In the genomic region with DNA sequence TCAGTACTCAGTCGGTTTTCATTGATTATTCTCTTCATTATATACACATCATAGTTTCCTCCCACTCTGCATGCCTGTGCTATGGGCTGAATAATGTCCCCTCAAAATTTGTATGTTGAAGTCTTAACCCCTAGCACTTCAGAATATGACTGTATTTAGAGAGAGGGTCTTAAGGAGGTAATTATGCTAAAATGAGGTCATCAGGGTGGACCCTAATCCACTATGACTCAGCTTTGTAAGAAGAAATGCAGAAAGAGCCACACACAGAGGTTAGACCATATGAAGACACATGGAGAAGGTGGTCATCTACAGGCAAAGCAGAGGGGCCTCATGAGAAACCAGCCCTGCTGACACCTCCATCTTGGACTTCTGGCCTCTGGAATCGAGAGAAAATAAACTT, we compare ENCODE assay signal across 15 cellular contexts. TPM values are rescaled to one million over a fixed set of nuclear protein-coding genes. Genes with fewer than 3 reads are reported as not detected.
A peak's percentile ranks its signal among the peaks of the same experiment; 100 is the strongest.
DNase-seq lines count a peak whose midpoint lies in the region; ATAC-seq, FAIRE-seq and TF ChIP-seq lines count a peak whose summit lies in the region.
"Had no signal": no experiment of that assay in that cellular context is flagged by ENCODE, and none has a peak within 500 bp of the region (broad histone marks: within the 10 kb centered on the region; RNA-seq: fewer than 3 reads in every experiment).

No MANE protein-coding gene starts in this region.

- H3K9me3 ChIP-seq in HepG2 (ENCODE audit: low read length) (no peaks in the 10 kb centered on the region), right lobe of liver (no peaks in the 10 kb centered on the region), astrocyte (ENCODE audit: insufficient read depth, low read depth, low read length) (peaks cover 16% of the 10 kb centered on the region)
- H3K9me3 ChIP-seq: HAP-1 had no signal

- no TSS peak for BruUV-seq in HepG2 (replicated peaks; lab: Mats Ljungman, UMichigan)

- 86% methylated on average over 2 of the region's 2 CpGs for WGBS in HepG2 (ENCODE audit: low lambda C conversion rate)
- 71% methylated on average over 2 of the region's 2 CpGs for WGBS in right lobe of liver (ENCODE audit: insufficient coverage, low coverage, low lambda C conversion rate, missing lambda C conversion rate)

- FAIRE-seq in HepG2 (lab: Jason Lieb, UNC): no peak
- FAIRE-seq in astrocyte (lab: Jason Lieb, UNC): no peak

- H3K9ac ChIP-seq in HepG2 (ENCODE audit: insufficient read depth, low read depth, low read length): no peak overlapping the region
- no peak overlapping the region for H3K9ac ChIP-seq in astrocyte (ENCODE audit: low read length)
- H3K9ac ChIP-seq: BLaER1 treated with 17β-estradiol and CSF1 and Interleukin-3, amounts not matched to agents 10 nM and 100 nM had no signal

- ATAC-seq in HepG2 (no peak), right lobe of liver (no peak), HG03280 (IDR thresholded peaks at IDR 0.05; ENCODE audit: unreplicated experiment) (no peak)
- ATAC-seq in stimulated activated naive B cell treated with anti-CD40 and anti-IgM and Interleukin-4, amounts not matched to agents 10 μg/mL and 1 μg/mL and 100 μg/mL, for 72 hours (replicated peaks): no peak
- ATAC-seq: CD8-positive, alpha-beta T cell had no signal

- peak overlapping the region; percentile 58 for H3K27ac Mint-ChIP-seq in astrocyte (ENCODE audit: unreplicated experiment)
- peak overlapping the region; percentile 9 for H3K27ac Mint-ChIP-seq in stimulated activated naive B cell treated with anti-CD40 and anti-IgM and Interleukin-4, amounts not matched to agents 10 μg/mL and 1 μg/mL and 100 μg/mL, for 72 hours
- H3K27ac Mint-ChIP-seq in HFFc6: no peak overlapping the region
- H3K27ac Mint-ChIP-seq: B cell; CD8-positive, alpha-beta T cell had no signal

- TF ChIP-seq POLR2A in HepG2 (IDR thresholded peaks at IDR 0.05; ENCODE audit: insufficient read depth in 1 of 2, low read depth in 2 of 2, low read length in 2 of 2): no peak
- no peak for TF ChIP-seq POLR2A in right lobe of liver (IDR thresholded peaks at IDR 0.05)

- H3K4me1 Mint-ChIP-seq in astrocyte (ENCODE audit: low read depth, unreplicated experiment): peaks cover 21% of the 10 kb centered on the region
- H3K4me1 Mint-ChIP-seq in stimulated activated naive B cell treated with anti-CD40 and anti-IgM and Interleukin-4, amounts not matched to agents 10 μg/mL and 1 μg/mL and 100 μg/mL, for 72 hours: peaks cover 30 to 70% of the 10 kb centered on the region in 2 donors
- peaks cover 55% of the 10 kb centered on the region for H3K4me1 Mint-ChIP-seq in HFFc6 (ENCODE audit: low read depth)

- no peaks in the 10 kb centered on the region; a peak in 1 of 5 replicates for H3K27me3 ChIP-seq in HepG2 (ENCODE audit: control insufficient read depth in 1 of 2, insufficient read depth in 2 of 2, low read length in 2 of 2)
- no peaks in the 10 kb centered on the region for H3K27me3 ChIP-seq in right lobe of liver
- no peaks in the 10 kb centered on the region for H3K27me3 ChIP-seq in astrocyte (ENCODE audit: insufficient read depth, low read length)
- H3K27me3 ChIP-seq: BLaER1 treated with 17β-estradiol and CSF1 and Interleukin-3, amounts not matched to agents 10 nM and 100 nM had no signal

- H3K9me3 Mint-ChIP-seq in astrocyte (ENCODE audit: unreplicated experiment) (peaks cover 11% of the 10 kb centered on the region), HFFc6 (peaks cover 39% of the 10 kb centered on the region)
- H3K9me3 Mint-ChIP-seq in stimulated activated naive B cell treated with anti-CD40 and anti-IgM and Interleukin-4, amounts not matched to agents 10 μg/mL and 1 μg/mL and 100 μg/mL, for 72 hours: no peaks in the 10 kb centered on the region
- H3K9me3 Mint-ChIP-seq: CD8-positive, alpha-beta T cell had no signal

- intact Hi-C loops in HepG2 (cut with micrococcal nuclease; ENCODE audit: unreplicated experiment) (no loop called here), right lobe of liver (cut with DNase I) (no loop called here)

- peaks cover 50% of the 10 kb centered on the region for H3K79me2 ChIP-seq in HepG2 (ENCODE audit: insufficient read depth, low read length)
- peaks cover 64% of the 10 kb centered on the region for H3K79me2 ChIP-seq in astrocyte (ENCODE audit: insufficient read depth, low read length)

- TF ChIP-seq EP300 in HepG2 (IDR thresholded peaks at IDR 0.05; ENCODE audit: low read depth in 2 of 2, low read length in 2 of 2) (no peak), HepG2 (CRISPR knock-in tag; IDR thresholded peaks at IDR 0.05; ENCODE audit: borderline replicate concordance) (no peak)

- no peak overlapping the region for H3K4me3 ChIP-seq in HepG2 (replicated peaks in 1 of 3; ENCODE audit: insufficient read depth in 1 of 3, low read depth in 2 of 3, low read length in 3 of 3)
- H3K4me3 ChIP-seq in right lobe of liver: no peak overlapping the region
- no peak overlapping the region for H3K4me3 ChIP-seq in astrocyte (ENCODE audit: insufficient read depth, low read depth, low read length)
- H3K4me3 ChIP-seq: BLaER1 treated with 17β-estradiol and CSF1 and Interleukin-3, amounts not matched to agents 10 nM and 100 nM; HAP-1 had no signal

- H3K36me3 Mint-ChIP-seq in astrocyte (ENCODE audit: low read depth, unreplicated experiment) (peaks cover 27% of the 10 kb centered on the region), HFFc6 (ENCODE audit: low read depth) (peaks cover 71% of the 10 kb centered on the region)
- peaks cover 23 to 37% of the 10 kb centered on the region in 2 donors for H3K36me3 Mint-ChIP-seq in stimulated activated naive B cell treated with anti-CD40 and anti-IgM and Interleukin-4, amounts not matched to agents 10 μg/mL and 1 μg/mL and 100 μg/mL, for 72 hours

- no peaks in the 10 kb centered on the region for H3K27me3 Mint-ChIP-seq in astrocyte (ENCODE audit: low read depth, unreplicated experiment)
- H3K27me3 Mint-ChIP-seq in stimulated activated naive B cell treated with anti-CD40 and anti-IgM and Interleukin-4, amounts not matched to agents 10 μg/mL and 1 μg/mL and 100 μg/mL, for 72 hours: no peaks in the 10 kb centered on the region
- no peaks in the 10 kb centered on the region; the same call in none of the 2 replicates for H3K27me3 Mint-ChIP-seq in HFFc6 (ENCODE audit: insufficient read depth)
- H3K27me3 Mint-ChIP-seq: B cell had no signal

- TF ChIP-seq CTCF in HepG2 (CRISPR knock-in tag; IDR thresholded peaks at IDR 0.05) (no peak), right lobe of liver (IDR thresholded peaks at IDR 0.05) (no peak), astrocyte (IDR thresholded peaks at IDR 0.05; ENCODE audit: insufficient read depth, low read depth, low read length) (no peak), HFFc6 (IDR thresholded peaks at IDR 0.05) (no peak)

- DNase-seq in HepG2 (ENCODE audit: low spot score): no peak
- no peak for DNase-seq in right lobe of liver
- DNase-seq in astrocyte (ENCODE audit: low read depth): no peak
- no peak for DNase-seq in stimulated activated naive B cell treated with anti-CD40 and anti-IgM and Interleukin-4, amounts not matched to agents 10 μg/mL and 1 μg/mL and 100 μg/mL, for 72 hours
- DNase-seq in substantia nigra (lab: John Stamatoyannopoulos, UW): no peak
- no peak for DNase-seq in HFFc6
- DNase-seq: 8988T; Calu3; CD8-positive, alpha-beta T cell; DMS79 treated with DMSO at 0.1 percent for 48 hours; GF-D8 had no signal

- POLR2A ChIA-PET in HepG2 (lab: Yijun Ruan, JAX): no interaction called here

- H3K4me1 ChIP-seq in HepG2 (ENCODE audit: insufficient read depth, low read length) (peaks cover 37% of the 10 kb centered on the region), right lobe of liver (no peaks in the 10 kb centered on the region), astrocyte (ENCODE audit: insufficient read depth, low read length) (peaks cover 6% of the 10 kb centered on the region)
- H3K4me1 ChIP-seq: HAP-1 had no signal

- H4K20me1 ChIP-seq in HepG2 (ENCODE audit: insufficient read depth, low read length): peaks cover 50% of the 10 kb centered on the region
- H4K20me1 ChIP-seq in astrocyte (ENCODE audit: insufficient read depth, low read length): peaks cover 17% of the 10 kb centered on the region

- in situ Hi-C loops in HepG2 (cut with HindIII; ENCODE audit: extremely low pct_ligation_motif_present, low pct_unique_long_range_greater_than_20kb): no loop called here

- no peak overlapping the region for H2AFZ ChIP-seq in HepG2 (ENCODE audit: low read length)
- no peak overlapping the region for H2AFZ ChIP-seq in astrocyte (ENCODE audit: low read depth, low read length)

- CTCF ChIA-PET in HepG2 (lab: Yijun Ruan, JAX; ENCODE audit: low intra/inter-chr PET ratio, low total read pairs): no interaction called here

- H3K36me3 ChIP-seq in HepG2 (replicated peaks in 1 of 2; ENCODE audit: control insufficient read depth in 1 of 2, insufficient read depth in 2 of 2, low read length in 2 of 2): no peaks in the 10 kb centered on the region; a peak in 4 of 5 replicates
- H3K36me3 ChIP-seq in right lobe of liver: no peaks in the 10 kb centered on the region
- H3K36me3 ChIP-seq in astrocyte (ENCODE audit: insufficient read depth, low read length): no peaks in the 10 kb centered on the region

- H3K4me3 Mint-ChIP-seq in astrocyte (ENCODE audit: unreplicated experiment): no peak overlapping the region
- no peak overlapping the region for H3K4me3 Mint-ChIP-seq in stimulated activated naive B cell treated with anti-CD40 and anti-IgM and Interleukin-4, amounts not matched to agents 10 μg/mL and 1 μg/mL and 100 μg/mL, for 72 hours
- H3K4me3 Mint-ChIP-seq in HFFc6: no peak overlapping the region
- H3K4me3 Mint-ChIP-seq: B cell; CD8-positive, alpha-beta T cell had no signal

- H3K4me2 ChIP-seq in HepG2 (ENCODE audit: low read depth, low read length) (no peak overlapping the region), astrocyte (ENCODE audit: low read length) (no peak overlapping the region)
- H3K4me2 ChIP-seq: BLaER1 treated with 17β-estradiol and CSF1 and Interleukin-3, amounts not matched to agents 10 nM and 100 nM had no signal

- no peak for TF ChIP-seq RAD21 in HepG2 (CRISPR knock-in tag; IDR thresholded peaks at IDR 0.05)

- H3K27ac ChIP-seq in HepG2 (ENCODE audit: extremely low read length, insufficient read depth, low read length) (no peak overlapping the region), right lobe of liver (no peak overlapping the region), astrocyte (ENCODE audit: low read depth, low read length) (no peak overlapping the region), substantia nigra (ENCODE audit: low read depth, low read length, poor library complexity, severe bottlenecking) (no peak overlapping the region)

RNA-seq across cellular contexts. Expression of gene ABHD12, which starts 15.8 kb away (rescaled TPM):
- total RNA-seq in HepG2 (2016; rRNA removed; fragmentation: Illumina TruSeq; extraction: Trizol): 43.1 and 72.1 TPM in 2 replicates
- total RNA-seq in HepG2 (2016; cell fraction: cytosol; rRNA removed; fragmentation: Illumina TruSeq; extraction: Trizol; ENCODE audit: low read depth): 73.1 and 89.7 TPM in 2 replicates
- 38.1 and 70.5 TPM in 2 replicates for total RNA-seq in HepG2 (2016; cell fraction: insoluble cytoplasmic fraction; rRNA removed; fragmentation: Illumina TruSeq; extraction: Trizol)
- 99.5 and 113 TPM in 2 replicates for total RNA-seq in HepG2 (2016; cell fraction: membrane; rRNA removed; fragmentation: Illumina TruSeq; extraction: Trizol)
- total RNA-seq in HepG2 (2016; cell fraction: nucleus; rRNA removed; fragmentation: Illumina TruSeq; extraction: Trizol): 57.0 and 61.3 TPM in 2 replicates
- 23.5 and 28.9 TPM in 2 replicates for polyA plus RNA-seq in HepG2 (2011; rRNA removed)
- 29.9 and 33.0 TPM in 2 replicates for polyA plus RNA-seq in HepG2 (2011; cell fraction: cytosol; rRNA removed)
- polyA plus RNA-seq in HepG2 (2011; cell fraction: nucleus; rRNA removed): 27.9 TPM in 2 replicates
- polyA plus RNA-seq in HepG2 (2012): 51.1 and 71.7 TPM in 2 replicates
- 72.8 and 82.5 TPM in 2 replicates for polyA plus RNA-seq in HepG2 (2016; cell fraction: cytosol; fragmentation: Illumina TruSeq; extraction: Trizol; ENCODE audit: low read depth)
- 45.4 and 52.7 TPM in 2 replicates for polyA plus RNA-seq in HepG2 (2016; cell fraction: insoluble cytoplasmic fraction; fragmentation: Illumina TruSeq; extraction: Trizol; ENCODE audit: low read depth)
- polyA plus RNA-seq in HepG2 (2016; cell fraction: membrane; fragmentation: Illumina TruSeq; extraction: Trizol; ENCODE audit: low read depth): 96.3 and 99.8 TPM in 2 replicates
- 89.1 and 91.9 TPM in 2 replicates for polyA plus RNA-seq in HepG2 (2016; cell fraction: nucleus; fragmentation: Illumina TruSeq; extraction: Trizol; ENCODE audit: insufficient read depth, low read depth)
- polyA minus RNA-seq in HepG2 (2011; rRNA and poly(A)+ RNA removed; ENCODE audit: low replicate concordance): 28.9 and 42.1 TPM in 2 replicates
- polyA minus RNA-seq in HepG2 (2011; cell fraction: cytosol; rRNA and poly(A)+ RNA removed): 18.7 and 23.4 TPM in 2 replicates
- polyA minus RNA-seq in HepG2 (2011; cell fraction: nucleus; rRNA and poly(A)+ RNA removed): 40.6 and 42.5 TPM in 2 replicates
- 10 to 100 TPM; 16.1 to 23.6 (median 18.7) TPM for total RNA-seq in right lobe of liver
- total RNA-seq in astrocyte: 88.3 and 98.1 TPM in 2 replicates
- total RNA-seq in HFFc6 (2021; fragmentation: NEBNext Ultra II Directional; extraction: Animal tissue kit (Norgen Biotek cat#: 25700)): 100 to 1,000 TPM in 2 of 6 experiments, 10 to 100 TPM in 4; 87.0 to 103 (median 98.9) TPM

RNA-seq across cellular contexts. Expression of gene GINS1, which starts 32.6 kb away (rescaled TPM):
- total RNA-seq in HepG2 (2016; rRNA removed; fragmentation: Illumina TruSeq; extraction: Trizol) (59.9 and 74.6 TPM in 2 replicates), right lobe of liver (1 to 10 TPM in 2 of 6 experiments, under 1 TPM in 4; 0.37 to 3.5 (median 0.76) TPM), astrocyte (5.0 and 6.6 TPM in 2 replicates)
- 12.1 and 13.7 TPM in 2 replicates for total RNA-seq in HepG2 (2016; cell fraction: cytosol; rRNA removed; fragmentation: Illumina TruSeq; extraction: Trizol; ENCODE audit: low read depth)
- 62.2 and 82.5 TPM in 2 replicates for total RNA-seq in HepG2 (2016; cell fraction: insoluble cytoplasmic fraction; rRNA removed; fragmentation: Illumina TruSeq; extraction: Trizol)
- total RNA-seq in HepG2 (2016; cell fraction: membrane; rRNA removed; fragmentation: Illumina TruSeq; extraction: Trizol): 27.4 and 32.8 TPM in 2 replicates
- total RNA-seq in HepG2 (2016; cell fraction: nucleus; rRNA removed; fragmentation: Illumina TruSeq; extraction: Trizol): 30.1 and 33.0 TPM in 2 replicates
- polyA plus RNA-seq in HepG2 (2011; rRNA removed): 10.3 and 14.6 TPM in 2 replicates
- polyA plus RNA-seq in HepG2 (2011; cell fraction: cytosol; rRNA removed): 8.1 and 9.7 TPM in 2 replicates
- polyA plus RNA-seq in HepG2 (2011; cell fraction: nucleus; rRNA removed): 5.7 and 6.6 TPM in 2 replicates
- 6.6 and 15.3 TPM in 2 replicates for polyA plus RNA-seq in HepG2 (2012)
- polyA plus RNA-seq in HepG2 (2016; cell fraction: cytosol; fragmentation: Illumina TruSeq; extraction: Trizol; ENCODE audit: low read depth): 3.4 and 3.7 TPM in 2 replicates
- polyA plus RNA-seq in HepG2 (2016; cell fraction: insoluble cytoplasmic fraction; fragmentation: Illumina TruSeq; extraction: Trizol; ENCODE audit: low read depth): 62.2 and 68.3 TPM in 2 replicates
- polyA plus RNA-seq in HepG2 (2016; cell fraction: membrane; fragmentation: Illumina TruSeq; extraction: Trizol; ENCODE audit: low read depth): 11.0 and 11.7 TPM in 2 replicates
- 50.8 and 54.7 TPM in 2 replicates for polyA plus RNA-seq in HepG2 (2016; cell fraction: nucleus; fragmentation: Illumina TruSeq; extraction: Trizol; ENCODE audit: insufficient read depth, low read depth)
- polyA minus RNA-seq in HepG2 (2011; rRNA and poly(A)+ RNA removed; ENCODE audit: low replicate concordance): 9.2 and 15.1 TPM in 2 replicates
- 8.7 and 11.2 TPM in 2 replicates for polyA minus RNA-seq in HepG2 (2011; cell fraction: cytosol; rRNA and poly(A)+ RNA removed)
- 8.8 and 9.4 TPM in 2 replicates for polyA minus RNA-seq in HepG2 (2011; cell fraction: nucleus; rRNA and poly(A)+ RNA removed)
- 10 to 100 TPM in 5 of 6 experiments, 1 to 10 TPM in 1; 7.5 to 13.9 (median 11.7) TPM for total RNA-seq in HFFc6 (2021; fragmentation: NEBNext Ultra II Directional; extraction: Animal tissue kit (Norgen Biotek cat#: 25700))
